ENCODE assay signal across 9 cellular contexts in the genomic region with DNA sequence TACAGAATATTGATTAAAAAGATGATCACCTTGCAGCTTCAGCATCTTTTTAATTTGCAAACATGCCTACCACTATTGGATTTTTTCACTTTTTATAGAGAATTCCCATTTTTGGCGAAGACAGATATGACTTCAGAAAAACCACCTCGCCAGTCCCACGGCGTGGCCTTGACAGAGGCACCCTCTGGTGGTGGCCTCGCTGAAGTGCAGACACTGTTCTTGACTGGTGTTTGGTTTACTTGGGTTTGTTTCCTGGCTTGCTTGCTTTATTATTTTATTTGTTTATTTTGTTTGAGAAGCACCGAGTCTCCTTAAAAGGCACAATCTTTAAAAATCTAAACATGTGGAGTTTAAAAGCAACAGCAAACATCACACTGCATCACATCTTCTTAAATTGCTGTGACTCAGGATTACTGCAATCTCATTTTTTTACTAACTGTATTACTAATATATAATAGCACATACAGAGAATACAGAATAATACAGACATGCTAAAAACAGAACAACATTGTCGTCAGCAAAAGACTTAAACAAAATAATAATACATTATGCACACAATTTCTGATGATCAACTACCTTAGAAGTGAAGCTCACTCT. TPM values are rescaled to one million over a fixed set of nuclear protein-coding genes. Genes with fewer than 3 reads are reported as not detected.
DNase-seq lines count a peak whose midpoint lies in the region; ATAC-seq and TF ChIP-seq lines count a peak whose summit lies in the region.
"Had no signal": no experiment of that assay in that cellular context is flagged by ENCODE, and none has a peak within 500 bp of the region (broad histone marks: within the 10 kb centered on the region; RNA-seq: fewer than 3 reads in every experiment).

No MANE protein-coding gene starts in this region.

- H3K36me3 ChIP-seq in mesenchymal stem cell (ENCODE audit: control insufficient read depth in 1 of 2, insufficient read depth in 2 of 2, low read depth in 1 of 2, low read length in 2 of 2): no peaks in the 10 kb centered on the region

- peak; percentile 89 for ATAC-seq in HG02763 (IDR thresholded peaks at IDR 0.05; ENCODE audit: unreplicated experiment)

- POLR2A ChIA-PET in activated CD4-positive, alpha-beta T cell treated with anti-CD3 and anti-CD28 coated beads, Interleukin-2, amount 10 ng/mL, durations not matched to agents 7 days and 5 days (lab: Charles Lee): no interaction called here

- H3K27ac Mint-ChIP-seq in activated CD4-positive, alpha-beta T cell treated with anti-CD3 and anti-CD28 coated beads, Interleukin-2, amount 10 ng/mL, durations not matched to agents 7 days and 5 days: no peak overlapping the region

- H3K27ac ChIP-seq in mesenchymal stem cell (ENCODE audit: low read length, poor library complexity, severe bottlenecking): no peak overlapping the region

- no peak overlapping the region for H3K14ac ChIP-seq in mesenchymal stem cell (ENCODE audit: low read length in 2 of 2)

- H4K8ac ChIP-seq in mesenchymal stem cell (ENCODE audit: low read length): no peak overlapping the region

- no peaks in the 10 kb centered on the region for H3K4me1 ChIP-seq in mesenchymal stem cell (ENCODE audit: control insufficient read depth, insufficient read depth, low read depth, low read length)

- H4K91ac ChIP-seq in mesenchymal stem cell (ENCODE audit: low read length): no peak overlapping the region

- no peaks in the 10 kb centered on the region for H3K4me1 Mint-ChIP-seq in activated CD4-positive, alpha-beta T cell treated with anti-CD3 and anti-CD28 coated beads, Interleukin-2, amount 10 ng/mL, durations not matched to agents 7 days and 5 days
- H3K4me1 Mint-ChIP-seq: IgD-negative memory B cell had no signal

- no peak overlapping the region for H2AFZ ChIP-seq in mesenchymal stem cell (ENCODE audit: low read depth, low read length)

- H3K9me3 ChIP-seq in mesenchymal stem cell (ENCODE audit: control insufficient read depth, low read length): no peaks in the 10 kb centered on the region

- DNase-seq in ACHN: peak; percentile 47
- peak; percentile 36 for DNase-seq in GM13976 (ENCODE audit: low spot score)
- DNase-seq in NCI-H146 (lab: John Stamatoyannopoulos, UW): peak; percentile 59
- peak; percentile 50 for DNase-seq in activated CD4-positive, alpha-beta T cell treated with anti-CD3 and anti-CD28 coated beads, Interleukin-2, amount 10 ng/mL, durations not matched to agents 7 days and 5 days
- DNase-seq in ecto neural progenitor cell (ENCODE audit: low spot score): peak; percentile 67
- peak; percentile 41 for DNase-seq in mesenchymal stem cell
- peak; percentile 68 for DNase-seq in stimulated activated CD8-positive, alpha-beta memory T cell treated with anti-CD3 and anti-CD28 coated beads, Interleukin-4, amount 100 ng/mL, for 48 hours

- H3K27me3 ChIP-seq in mesenchymal stem cell (ENCODE audit: control insufficient read depth in 1 of 2, insufficient read depth in 1 of 2, low read length in 2 of 2): peaks cover 0 to 9% of the 10 kb centered on the region in 2 experiments

- no peaks in the 10 kb centered on the region for H3K36me3 Mint-ChIP-seq in activated CD4-positive, alpha-beta T cell treated with anti-CD3 and anti-CD28 coated beads, Interleukin-2, amount 10 ng/mL, durations not matched to agents 7 days and 5 days (ENCODE audit: low read depth)
- H3K36me3 Mint-ChIP-seq: IgD-negative memory B cell had no signal

- no peaks in the 10 kb centered on the region for H3K27me3 Mint-ChIP-seq in activated CD4-positive, alpha-beta T cell treated with anti-CD3 and anti-CD28 coated beads, Interleukin-2, amount 10 ng/mL, durations not matched to agents 7 days and 5 days
- H3K27me3 Mint-ChIP-seq: IgD-negative memory B cell had no signal

- in situ Hi-C loops in ACHN (cut with HindIII; ENCODE audit: low pct_ligation_motif_present, low pct_unique_long_range_greater_than_20kb, low sequenced_read_pairs): no loop called here
- in situ Hi-C loops in GM13976 (cut with MboI; ENCODE audit: low sequenced_read_pairs, unreplicated experiment): loop anchor here (25.0 kb wide), 1 partner anchor 318 kb away; the partner anchor contains the start of gene ODAM

- H3K9ac ChIP-seq in mesenchymal stem cell (ENCODE audit: low read length): no peak overlapping the region

- H2BK120ac ChIP-seq in mesenchymal stem cell (ENCODE audit: low read depth, low read length): no peak overlapping the region

- no peak overlapping the region for H3K4ac ChIP-seq in mesenchymal stem cell (ENCODE audit: low read depth in 1 of 2, low read length in 2 of 2)

- H3K4me3 Mint-ChIP-seq in activated CD4-positive, alpha-beta T cell treated with anti-CD3 and anti-CD28 coated beads, Interleukin-2, amount 10 ng/mL, durations not matched to agents 7 days and 5 days: no peak overlapping the region
- H3K4me3 Mint-ChIP-seq: IgD-negative memory B cell had no signal

- CTCF ChIA-PET in activated CD4-positive, alpha-beta T cell treated with anti-CD3 and anti-CD28 coated beads, Interleukin-2, amount 10 ng/mL, durations not matched to agents 7 days and 5 days (lab: Charles Lee): no interaction called here

- no peaks in the 10 kb centered on the region for H3K79me1 ChIP-seq in mesenchymal stem cell (replicated peaks; ENCODE audit: low read length, poor library complexity, severe bottlenecking)

- H3K4me2 ChIP-seq in mesenchymal stem cell (ENCODE audit: low read length, poor library complexity, severe bottlenecking): no peak overlapping the region

- WGBS in mesenchymal stem cell: 8% methylated on average over 6 of the region's 7 CpGs

- no peak overlapping the region for H2BK15ac ChIP-seq in mesenchymal stem cell (ENCODE audit: low read depth, poor library complexity, severe bottlenecking)

- H3K18ac ChIP-seq in mesenchymal stem cell (ENCODE audit: low read depth in 1 of 2, low read length in 2 of 2): no peak overlapping the region

- H3K4me3 ChIP-seq in mesenchymal stem cell (ENCODE audit: insufficient read depth in 1 of 2, low read depth in 1 of 2, low read length in 2 of 2): no peak overlapping the region

- no peak overlapping the region for H2BK5ac ChIP-seq in mesenchymal stem cell (ENCODE audit: low read depth, low read length, poor library complexity, severe bottlenecking)

- no peak overlapping the region for H2AK5ac ChIP-seq in mesenchymal stem cell (ENCODE audit: low read length, severe bottlenecking)

- peak; percentile 96 for TF ChIP-seq CTCF in GM13976 (IDR thresholded peaks at IDR 0.05; ENCODE audit: borderline replicate concordance, control extremely low read depth, extremely low read depth, insufficient read depth, missing control alignments)

- H2BK12ac ChIP-seq in mesenchymal stem cell (ENCODE audit: low read length in 2 of 2): no peak overlapping the region

- H3K9me3 Mint-ChIP-seq in activated CD4-positive, alpha-beta T cell treated with anti-CD3 and anti-CD28 coated beads, Interleukin-2, amount 10 ng/mL, durations not matched to agents 7 days and 5 days: no peaks in the 10 kb centered on the region
- H3K9me3 Mint-ChIP-seq: IgD-negative memory B cell had no signal

- no peak overlapping the region for H3K23ac ChIP-seq in mesenchymal stem cell (ENCODE audit: low read length in 2 of 2)

RNA-seq across cellular contexts. Expression of gene AMTN, which starts 13.1 kb away (rescaled TPM):
- not detected for total RNA-seq in activated CD4-positive, alpha-beta T cell treated with anti-CD3 and anti-CD28 coated beads, Interleukin-2, amount 10 ng/mL, durations not matched to agents 7 days and 5 days
- not detected for polyA plus RNA-seq in mesenchymal stem cell (2013, experiment 1 of 2)
- not detected for polyA plus RNA-seq in mesenchymal stem cell (2013, experiment 2 of 2)
- polyA plus RNA-seq: IgD-negative memory B cell had no signal

RNA-seq across cellular contexts. Expression of gene MUC7, which starts 33.3 kb away (rescaled TPM):
- total RNA-seq in activated CD4-positive, alpha-beta T cell treated with anti-CD3 and anti-CD28 coated beads, Interleukin-2, amount 10 ng/mL, durations not matched to agents 7 days and 5 days: not detected
- polyA plus RNA-seq in mesenchymal stem cell (2013, experiment 1 of 2): 0.06 TPM
- not detected for polyA plus RNA-seq in mesenchymal stem cell (2013, experiment 2 of 2)
- polyA plus RNA-seq: IgD-negative memory B cell had no signal
